Comparison of ENCODE assay signal across 8 cellular contexts in genomic region chr1:9676128-9676527, GRCh38. TPM values are rescaled to one million over a fixed set of nuclear protein-coding genes. Genes with fewer than 3 reads are reported as not detected.
DNase-seq lines count a peak whose midpoint lies in the region; ATAC-seq and TF ChIP-seq lines count a peak whose summit lies in the region.
"Not testable (repeated sequence)": the region's sequence is repeated elsewhere in the genome, so short reads cannot be mapped to it uniquely, and the experiment has no call there.

No MANE protein-coding gene starts in this region.

- not testable (repeated sequence) for H3K27ac ChIP-seq in CD4-positive, alpha-beta memory T cell (ENCODE audit: low read depth, low read length)
- H3K27ac ChIP-seq in KOPT-K1 (ENCODE audit: low read depth, low read length, poor library complexity, severe bottlenecking), result peak overlapping the region; percentile 9

- intact Hi-C loops in CD4-positive, alpha-beta memory T cell (cut with micrococcal nuclease); natural killer cell (cut with micrococcal nuclease): not testable (repeated sequence)

- H3K4me1 Mint-ChIP-seq in CD4-positive, alpha-beta memory T cell, result peaks cover 38 to 72% (median 54%) of the 10 kb centered on the region in 4 donors
- H3K4me1 Mint-ChIP-seq in activated CD4-positive, alpha-beta T cell treated with anti-CD3 and anti-CD28 coated beads, Interleukin-2, amount 10 ng/mL, durations not matched to agents 7 days and 5 days, result peaks cover 58% of the 10 kb centered on the region
- H3K4me1 Mint-ChIP-seq in activated T-cell treated with anti-CD3 and anti-CD28 coated beads, Interleukin-2, amount 50 U/mL, for 72 hours (ENCODE audit: low read depth), result peaks cover 65% of the 10 kb centered on the region
- H3K4me1 Mint-ChIP-seq in activated naive CD8-positive, alpha-beta T cell (ENCODE audit: low read depth), result peaks cover 72% of the 10 kb centered on the region
- H3K4me1 Mint-ChIP-seq in effector memory CD8-positive, alpha-beta T cell (ENCODE audit: low read depth in 2 of 2), result peaks cover 51 to 72% of the 10 kb centered on the region in 2 donors
- peaks cover 63 to 76% of the 10 kb centered on the region in 2 donors for H3K4me1 Mint-ChIP-seq in natural killer cell
- H3K4me1 Mint-ChIP-seq in stimulated activated naive CD8-positive, alpha-beta T cell treated with anti-CD3 and anti-CD28 coated beads, Interleukin-15, Interleukin-2, amounts not matched to agents 100 ng/mL and 50 ng/mL, for 24 hours (ENCODE audit: low read depth), result peaks cover 75% of the 10 kb centered on the region

- TF ChIP-seq CTCF in natural killer cell (IDR thresholded peaks at IDR 0.05), result not testable (repeated sequence)

- H3K36me3 Mint-ChIP-seq in CD4-positive, alpha-beta memory T cell, result peaks cover 18 to 56% of the 10 kb centered on the region in 2 donors
- H3K36me3 Mint-ChIP-seq in activated CD4-positive, alpha-beta T cell treated with anti-CD3 and anti-CD28 coated beads, Interleukin-2, amount 10 ng/mL, durations not matched to agents 7 days and 5 days (ENCODE audit: low read depth), result peaks cover 63% of the 10 kb centered on the region
- H3K36me3 Mint-ChIP-seq in activated T-cell treated with anti-CD3 and anti-CD28 coated beads, Interleukin-2, amount 50 U/mL, for 72 hours (ENCODE audit: insufficient read depth in 2 of 2), result peaks cover 6 to 36% of the 10 kb centered on the region in 2 donors
- H3K36me3 Mint-ChIP-seq in activated naive CD8-positive, alpha-beta T cell, result peaks cover 16% of the 10 kb centered on the region
- peaks cover 85% of the 10 kb centered on the region for H3K36me3 Mint-ChIP-seq in effector memory CD8-positive, alpha-beta T cell (ENCODE audit: insufficient read depth)
- not testable (repeated sequence) for H3K36me3 Mint-ChIP-seq in natural killer cell
- H3K36me3 Mint-ChIP-seq in stimulated activated naive CD8-positive, alpha-beta T cell treated with anti-CD3 and anti-CD28 coated beads, Interleukin-15, Interleukin-2, amounts not matched to agents 100 ng/mL and 50 ng/mL, for 24 hours (ENCODE audit: low read depth), result peaks cover 55% of the 10 kb centered on the region

- ATAC-seq in activated T-cell treated with anti-CD3 and anti-CD28 coated beads, Interleukin-2, amount 50 U/mL, for 72 hours (replicated peaks in 1 of 2); effector memory CD8-positive, alpha-beta T cell (replicated peaks); natural killer cell: not testable (repeated sequence)

- not testable (repeated sequence) for H3K9me3 Mint-ChIP-seq in CD4-positive, alpha-beta memory T cell; activated CD4-positive, alpha-beta T cell treated with anti-CD3 and anti-CD28 coated beads, Interleukin-2, amount 10 ng/mL, durations not matched to agents 7 days and 5 days; activated T-cell treated with anti-CD3 and anti-CD28 coated beads, Interleukin-2, amount 50 U/mL, for 72 hours; activated naive CD8-positive, alpha-beta T cell (ENCODE audit: low read depth); effector memory CD8-positive, alpha-beta T cell; natural killer cell; stimulated activated naive CD8-positive, alpha-beta T cell treated with anti-CD3 and anti-CD28 coated beads, Interleukin-15, Interleukin-2, amounts not matched to agents 100 ng/mL and 50 ng/mL, for 24 hours

- H3K4me1 ChIP-seq in CD4-positive, alpha-beta memory T cell (ENCODE audit: insufficient read depth, low read length), result peaks cover 71% of the 10 kb centered on the region

- DNase-seq in CD4-positive, alpha-beta memory T cell; activated CD4-positive, alpha-beta T cell treated with anti-CD3 and anti-CD28 coated beads, Interleukin-2, amount 10 ng/mL, durations not matched to agents 7 days and 5 days; activated T-cell treated with anti-CD3 and anti-CD28 coated beads, Interleukin-2, amount 50 U/mL, for 72 hours; effector memory CD8-positive, alpha-beta T cell; natural killer cell: not testable (repeated sequence)

- H3K36me3 ChIP-seq in CD4-positive, alpha-beta memory T cell (ENCODE audit: insufficient read depth, low read length), result peaks cover 31% of the 10 kb centered on the region
- H3K36me3 ChIP-seq in KOPT-K1 (ENCODE audit: insufficient read depth, low read length), result peaks cover 37% of the 10 kb centered on the region

- CTCF ChIA-PET in CD4-positive, alpha-beta memory T cell (lab: Charles Lee; ENCODE audit: partially characterized antibody), result interaction anchor here (2.1 kb wide), 1 partner anchor 49 kb away, joined by 11 read pairs; no protein-coding TSS in a partner anchor
- CTCF ChIA-PET in activated CD4-positive, alpha-beta T cell treated with anti-CD3 and anti-CD28 coated beads, Interleukin-2, amount 10 ng/mL, durations not matched to agents 7 days and 5 days (lab: Charles Lee), result interaction anchor here (0.8 to 1.3 kb wide), 2 partner anchors 20 to 49 kb away, joined by 3 read pairs; no protein-coding TSS in a partner anchor

- POLR2A ChIA-PET in CD4-positive, alpha-beta memory T cell (lab: Charles Lee; ENCODE audit: partially characterized antibody), result interaction anchor here (1.0 to 1.8 kb wide), 4 partner anchors 20 to 48 kb away, joined by 3 to 11 read pairs (median 3); no protein-coding TSS in a partner anchor
- POLR2A ChIA-PET in activated CD4-positive, alpha-beta T cell treated with anti-CD3 and anti-CD28 coated beads, Interleukin-2, amount 10 ng/mL, durations not matched to agents 7 days and 5 days (lab: Charles Lee), result not testable (repeated sequence)

- not testable (repeated sequence) for H3K4me3 ChIP-seq in CD4-positive, alpha-beta memory T cell (ENCODE audit: low read length in 2 of 2)

- H3K9me3 ChIP-seq in CD4-positive, alpha-beta memory T cell (ENCODE audit: control insufficient read depth in 1 of 2, low read length in 2 of 2); KOPT-K1 (ENCODE audit: insufficient read depth, low read length, poor library complexity, severe bottlenecking): not testable (repeated sequence)

- peak overlapping the region in 2 of 8 donors; percentile 41 to 46 for H3K4me3 Mint-ChIP-seq in CD4-positive, alpha-beta memory T cell
- not testable (repeated sequence) for H3K4me3 Mint-ChIP-seq in activated CD4-positive, alpha-beta T cell treated with anti-CD3 and anti-CD28 coated beads, Interleukin-2, amount 10 ng/mL, durations not matched to agents 7 days and 5 days; activated T-cell treated with anti-CD3 and anti-CD28 coated beads, Interleukin-2, amount 50 U/mL, for 72 hours; activated naive CD8-positive, alpha-beta T cell; natural killer cell; stimulated activated naive CD8-positive, alpha-beta T cell treated with anti-CD3 and anti-CD28 coated beads, Interleukin-15, Interleukin-2, amounts not matched to agents 100 ng/mL and 50 ng/mL, for 24 hours
- H3K4me3 Mint-ChIP-seq in effector memory CD8-positive, alpha-beta T cell, result peak overlapping the region; percentile 41 to 60

- not testable (repeated sequence) for H3K27me3 ChIP-seq in CD4-positive, alpha-beta memory T cell (ENCODE audit: insufficient read depth, low read length)

- H3K27ac Mint-ChIP-seq in CD4-positive, alpha-beta memory T cell, result peak overlapping the region in 6 of 7 donors; percentile 19 to 90 (median 63)
- peak overlapping the region; percentile 47 for H3K27ac Mint-ChIP-seq in activated CD4-positive, alpha-beta T cell treated with anti-CD3 and anti-CD28 coated beads, Interleukin-2, amount 10 ng/mL, durations not matched to agents 7 days and 5 days
- peak overlapping the region; percentile 47 for H3K27ac Mint-ChIP-seq in activated T-cell treated with anti-CD3 and anti-CD28 coated beads, Interleukin-2, amount 50 U/mL, for 72 hours
- peak overlapping the region; percentile 94 for H3K27ac Mint-ChIP-seq in activated naive CD8-positive, alpha-beta T cell
- peak overlapping the region; percentile 89 to 91 for H3K27ac Mint-ChIP-seq in effector memory CD8-positive, alpha-beta T cell
- H3K27ac Mint-ChIP-seq in natural killer cell, result peak overlapping the region; percentile 86 to 89
- H3K27ac Mint-ChIP-seq in stimulated activated naive CD8-positive, alpha-beta T cell treated with anti-CD3 and anti-CD28 coated beads, Interleukin-15, Interleukin-2, amounts not matched to agents 100 ng/mL and 50 ng/mL, for 24 hours, result peak overlapping the region; percentile 84

- not testable (repeated sequence) for H3K27me3 Mint-ChIP-seq in CD4-positive, alpha-beta memory T cell; activated CD4-positive, alpha-beta T cell treated with anti-CD3 and anti-CD28 coated beads, Interleukin-2, amount 10 ng/mL, durations not matched to agents 7 days and 5 days; activated T-cell treated with anti-CD3 and anti-CD28 coated beads, Interleukin-2, amount 50 U/mL, for 72 hours (ENCODE audit: low read depth); activated naive CD8-positive, alpha-beta T cell; effector memory CD8-positive, alpha-beta T cell; natural killer cell (ENCODE audit: low read depth in 2 of 2); stimulated activated naive CD8-positive, alpha-beta T cell treated with anti-CD3 and anti-CD28 coated beads, Interleukin-15, Interleukin-2, amounts not matched to agents 100 ng/mL and 50 ng/mL, for 24 hours

RNA-seq across cellular contexts. Expression of gene PIK3CD, which starts 24.6 kb away (rescaled TPM):
- 100 to 1,000 TPM; 220 to 236 TPM for total RNA-seq in CD4-positive, alpha-beta memory T cell
- polyA plus RNA-seq in CD4-positive, alpha-beta memory T cell, result 100 to 1,000 TPM in 1 of 2 donors, 10 to 100 TPM in 1; 57.1 to 110 TPM
- 100 to 1,000 TPM; 222 to 242 TPM for total RNA-seq in activated CD4-positive, alpha-beta T cell treated with anti-CD3 and anti-CD28 coated beads, Interleukin-2, amount 10 ng/mL, durations not matched to agents 7 days and 5 days
- total RNA-seq in activated T-cell treated with anti-CD3 and anti-CD28 coated beads, Interleukin-2, amount 50 U/mL, for 72 hours, result 100 to 1,000 TPM; 149 to 162 TPM
- total RNA-seq in natural killer cell, result 100 to 1,000 TPM; 171 to 240 (median 198) TPM
